In the genomic region with DNA sequence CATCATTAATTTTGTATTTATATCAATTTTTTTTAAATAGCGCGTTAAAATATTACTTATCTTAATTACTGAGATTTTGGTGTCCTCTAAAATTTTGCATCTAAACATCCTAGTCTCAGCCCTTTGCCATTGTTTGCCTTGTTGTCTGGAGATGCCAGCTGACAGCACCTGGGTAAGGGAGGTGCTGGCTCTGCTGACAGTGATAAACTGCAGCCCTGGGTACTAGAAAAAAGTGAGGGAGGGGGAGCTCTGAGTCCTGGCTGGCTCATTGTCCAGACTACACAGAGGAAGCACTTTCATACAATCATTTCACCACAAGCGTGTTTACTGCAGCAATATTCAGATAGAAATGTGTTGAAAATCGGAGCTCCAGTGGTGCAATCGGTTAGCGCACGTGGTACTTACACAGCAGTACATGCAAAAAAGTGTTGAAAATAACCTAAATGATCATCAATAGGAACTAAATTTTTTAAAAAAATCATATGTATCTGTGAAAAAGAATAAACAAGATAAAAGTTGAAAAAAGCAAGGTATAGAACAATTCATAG, we compare ENCODE assay signal across 36 cellular contexts. TPM values are rescaled to one million over a fixed set of nuclear protein-coding genes. Genes with fewer than 3 reads are reported as not detected.
A peak's percentile ranks its signal among the peaks of the same experiment; 100 is the strongest.
DNase-seq lines count a peak whose midpoint lies in the region; ATAC-seq, FAIRE-seq and TF ChIP-seq lines count a peak whose summit lies in the region.
"Had no signal": no experiment of that assay in that cellular context is flagged by ENCODE, and none has a peak within 500 bp of the region (broad histone marks: within the 10 kb centered on the region; RNA-seq: fewer than 3 reads in every experiment).

No MANE protein-coding gene starts in this region.

- H2AFZ ChIP-seq in K562 (ENCODE audit: low read depth, low read length), result no peak overlapping the region
- H2AFZ ChIP-seq: PC-9 had no signal

- TF ChIP-seq RAD21 in K562 (CRISPR knock-in tag; conservative IDR thresholded peaks at IDR 0.05 in 1 of 2, IDR thresholded peaks at IDR 0.05 in 1 of 2), result no peak

- H3K27ac ChIP-seq in K562 (ENCODE audit: extremely low read depth, low read depth, low read length), result no peak overlapping the region
- H3K27ac ChIP-seq: heart left ventricle, PC-9, prostate gland, sigmoid colon, thoracic aorta, uterus, VCaP had no signal

- no peak for TF ChIP-seq CTCF in K562 (IDR thresholded peaks at IDR 0.05 in 2 of 3, conservative IDR thresholded peaks at IDR 0.05 in 1 of 3; ENCODE audit: insufficient read depth in 2 of 3, low read depth in 1 of 3, low read length in 3 of 3)

- no peak for FAIRE-seq in K562 (lab: Jason Lieb, UNC)
- FAIRE-seq: GM12878, H54, kidney had no signal

- H3K9me1 ChIP-seq in K562 (ENCODE audit: control insufficient read depth, insufficient read depth, low read length), result no peaks in the 10 kb centered on the region

- no peaks in the 10 kb centered on the region for H3K36me3 ChIP-seq in K562 (ENCODE audit: control insufficient read depth, insufficient read depth, low read length)
- H3K36me3 ChIP-seq: heart left ventricle, prostate gland, sigmoid colon, thoracic aorta, uterus had no signal

- no peaks in the 10 kb centered on the region for H3K79me2 ChIP-seq in K562 (ENCODE audit: control insufficient read depth, insufficient read depth, low read length)

- DNase-seq in GF-D8 (lab: John Stamatoyannopoulos, UW) (peak; percentile 81), NCI-H1417 (lab: John Stamatoyannopoulos, UW) (peak in 2 of 3 experiments; percentile 66 to 90), NOMO-1 (lab: John Stamatoyannopoulos, UW; ENCODE audit: unreplicated experiment in 2 of 2) (peak; percentile 85 to 95), K562 (ENCODE audit: extremely low read depth in 1 of 4, low spot score in 3 of 4) (no peak), HuH-7 (ENCODE audit: low spot score) (no peak), KBM-7 (no peak)
- DNase-seq: activated CD4-positive, alpha-beta T cell treated with anti-CD3 and anti-CD28 coated beads for 4 hours; activated CD8-positive, alpha-beta T cell treated with anti-CD3 and anti-CD28 coated beads, Interleukin-2, amount 10 ng/mL, durations not matched to agents 7 days and 5 days; amniotic stem cell; CD8-positive, alpha-beta memory T cell; dermis blood vessel endothelial cell; EL; foreskin fibroblast; heart left ventricle; Karpas-422; kidney; NCI-H187 treated with DMSO at 0.1 percent for 48 hours; NCI-H82; occipital lobe; PC-9; Right ventricle myocardium superior; sigmoid colon; stimulated activated CD4-positive, alpha-beta T cell treated with anti-CD3 and anti-CD28 coated beads, Interleukin-12 subunit alpha, Interleukin-12 subunit beta, amount 100 ng/mL, for 4 hours; stimulated activated CD4-positive, alpha-beta T cell treated with anti-CD3 and anti-CD28 coated beads, Interleukin-2, amount 100 ng/mL, for 48 hours; stimulated activated naive CD8-positive, alpha-beta T cell treated with anti-CD3 and anti-CD28 coated beads, Interleukin-15, amount 100 ng/mL, for 72 hours; SW 1271; T-helper 9 cell; uterus had no signal

- TF ChIP-seq EP300 in K562 (IDR thresholded peaks at IDR 0.05; ENCODE audit: low read length), result no peak

- H4K20me1 ChIP-seq in K562 (replicated peaks; ENCODE audit: control insufficient read depth, insufficient read depth, low read length), result no peaks in the 10 kb centered on the region

- CTCF ChIA-PET in K562 (lab: Yijun Ruan, JAX; ENCODE audit: low intra/inter-chr PET ratio), result no interaction called here

- POLR2A ChIA-PET in K562 (lab: Yijun Ruan, JAX), result interaction anchor here (3.1 kb wide), 1 partner anchor 9 kb away, joined by 16 read pairs; no protein-coding TSS in a partner anchor

- ATAC-seq in K562, result no peak
- ATAC-seq in HG02763 (IDR thresholded peaks at IDR 0.05; ENCODE audit: unreplicated experiment), result no peak
- ATAC-seq in HG03565 (IDR thresholded peaks at IDR 0.05; ENCODE audit: unreplicated experiment), result no peak
- ATAC-seq: activated CD8-positive, alpha-beta T cell treated with anti-CD3 and anti-CD28 coated beads, Interleukin-2, amount 10 ng/mL, durations not matched to agents 7 days and 5 days; esophagus mucosa; GM12878; heart left ventricle; stimulated activated naive CD8-positive, alpha-beta T cell treated with anti-CD3 and anti-CD28 coated beads, Interleukin-15, amount 100 ng/mL, for 72 hours had no signal

- H3K9me3 ChIP-seq in K562 (replicated peaks; ENCODE audit: control insufficient read depth, insufficient read depth, low read depth, low read length), result no peaks in the 10 kb centered on the region
- H3K9me3 ChIP-seq: heart left ventricle, prostate gland, sigmoid colon, thoracic aorta, uterus had no signal

- no peak for TF ChIP-seq POLR2A in K562 (conservative IDR thresholded peaks at IDR 0.05)

- H3K27me3 ChIP-seq in K562 (ENCODE audit: control insufficient read depth in 2 of 2, insufficient read depth in 2 of 2, low read length in 2 of 2), result peaks cover 2 to 4% of the 10 kb centered on the region in 2 experiments; a peak in 2 of 5 replicates
- H3K27me3 ChIP-seq: sigmoid colon, uterus had no signal

- intact Hi-C loops in K562 (cut with micrococcal nuclease), result loop anchor here (5.0 kb wide), 3 partner anchors 182 to 332 kb away; partner anchors contain the start of gene RPL7L1

- 58% methylated on average over 7 of the region's 7 CpGs for WGBS in K562 (ENCODE audit: insufficient coverage, low coverage, missing lambda C conversion rate)

- BruUV-seq in K562 (replicated peaks; lab: Mats Ljungman, UMichigan), result no TSS peak

- in situ Hi-C loops in K562 (cut with MboI) (loop anchor here (25.0 kb wide), 1 partner anchor 233 kb away; no protein-coding TSS in a partner anchor), KBM-7 (cut with MboI; ENCODE audit: low pct_unique_long_range_greater_than_20kb, low sequenced_read_pairs) (no loop called here)

- no peak overlapping the region for H3K9ac ChIP-seq in K562 (ENCODE audit: insufficient read depth in 1 of 2, low read depth in 2 of 2, low read length in 2 of 2)

- H3K4me1 ChIP-seq in K562 (replicated peaks in 1 of 2; ENCODE audit: control insufficient read depth in 2 of 2, insufficient read depth in 2 of 2, low read length in 2 of 2), result peaks cover 5 to 9% of the 10 kb centered on the region in 2 experiments; a peak in 3 of 5 replicates
- H3K4me1 ChIP-seq: prostate gland, uterus had no signal

- no peak overlapping the region for H3K4me3 ChIP-seq in K562
- H3K4me3 ChIP-seq: GM12878, heart left ventricle, PC-9, prostate gland, sigmoid colon, thoracic aorta, uterus had no signal

- no peak overlapping the region for H3K4me2 ChIP-seq in K562 (ENCODE audit: insufficient read depth, low read length)
- H3K4me2 ChIP-seq: PC-9 had no signal

TF ChIP-seq in K562, 482 proteins besides CTCF, POLR2A, EP300 and RAD21:
- TF ChIP-seq ZNF175 (CRISPR knock-in tag; IDR thresholded peaks at IDR 0.05; ENCODE audit: low read depth) (no peak), MEIS2 (IDR thresholded peaks at IDR 0.05; ENCODE audit: partially characterized antibody) (peak; percentile 30), KDM4B (IDR thresholded peaks at IDR 0.05; ENCODE audit: borderline replicate concordance in 2 of 2, low read depth in 1 of 2) (no peak), LEF1 (IDR thresholded peaks at IDR 0.05) (no peak)

RNA-seq across cellular contexts. Expression of gene UBR2, which starts 18.5 kb away (rescaled TPM):
- 40.5 and 114 TPM in 2 replicates for total RNA-seq in K562 (2011; cell fraction: chromatin; rRNA removed; ENCODE audit: low replicate concordance)
- total RNA-seq in K562 (2011; cell fraction: nucleolus; rRNA removed), result 20.5 and 25.0 TPM in 2 replicates
- 44.1 and 48.8 TPM in 2 replicates for total RNA-seq in K562 (2011; cell fraction: nucleoplasm; rRNA removed)
- total RNA-seq in K562 (2014; rRNA removed) (23.4 and 26.8 TPM in 2 replicates), K562 (2014; rRNA removed; fragmentation: Illumina TruSeq; extraction: Trizol) (38.9 and 41.3 TPM in 2 replicates), K562 (2015; rRNA removed; fragmentation: Illumina TruSeq; extraction: Trizol) (34.4 and 35.0 TPM in 2 replicates), K562 (2021) (33.5 and 35.3 TPM in 2 replicates)
- polyA plus RNA-seq in K562 (2011; rRNA removed) (29.5 and 35.4 TPM in 2 replicates), K562 (2014; fragmentation: Illumina TruSeq; extraction: Trizol) (17.2 and 21.4 TPM in 2 replicates), K562 (2014; fragmentation: Nextera tagmentation; extraction: Ambion mirVana) (10 to 100 TPM in 1 of 2 experiments, 1 to 10 TPM in 1; 9.1 to 13.1 TPM), K562 (2014; rRNA removed) (14.7 and 16.4 TPM in 2 replicates)
- polyA plus RNA-seq in K562 (2011; cell fraction: cytosol; rRNA removed), result 8.0 and 17.6 TPM in 2 replicates
- polyA plus RNA-seq in K562 (2011; cell fraction: nucleus; rRNA removed), result 19.9 and 29.8 TPM in 2 replicates
- polyA plus RNA-seq in K562 (2012), result 15.1 and 17.7 TPM in 2 replicates
- 106 and 107 TPM in 2 replicates for polyA minus RNA-seq in K562 (2011; rRNA and poly(A)+ RNA removed)
- polyA minus RNA-seq in K562 (2011; cell fraction: cytosol; rRNA and poly(A)+ RNA removed), result 22.6 and 36.3 TPM in 2 replicates
- 19.1 and 36.5 TPM in 2 replicates for polyA minus RNA-seq in K562 (2011; cell fraction: nucleus; rRNA and poly(A)+ RNA removed)

Comparison
In these comparisons a context has a peak if more than half of its experiments do, and no peak if none do; other contexts are left out.
1. DNase-seq: peak in GF-D8 (single experiment), NCI-H1417 (2 of 3) and NOMO-1 (2 of 2); none in K562 (0 of 4), HuH-7 (single experiment) and KBM-7 (single experiment).